8 cellular contexts compared by ENCODE assay signal in genomic region chr3:86563358-86563970, GRCh38.
DNase-seq lines count a peak whose midpoint lies in the region; ATAC-seq, FAIRE-seq and TF ChIP-seq lines count a peak whose summit lies in the region.

No MANE protein-coding gene starts in this region.

- TF ChIP-seq RAD21 in neural cell (conservative IDR thresholded peaks at IDR 0.05), result peak; percentile 80

- no peaks in the 10 kb centered on the region for H3K36me3 ChIP-seq in neural cell (ENCODE audit: insufficient read depth, low read length)

- H3K4me3 Mint-ChIP-seq in activated CD4-positive, alpha-beta T cell treated with anti-CD3 and anti-CD28 coated beads, Interleukin-2, amount 10 ng/mL, durations not matched to agents 24 days and 14 days, result no peak overlapping the region

- no peaks in the 10 kb centered on the region for H3K36me3 Mint-ChIP-seq in activated CD4-positive, alpha-beta T cell treated with anti-CD3 and anti-CD28 coated beads, Interleukin-2, amount 10 ng/mL, durations not matched to agents 24 days and 14 days (ENCODE audit: low read depth)

- H3K27ac Mint-ChIP-seq in activated CD4-positive, alpha-beta T cell treated with anti-CD3 and anti-CD28 coated beads, Interleukin-2, amount 10 ng/mL, durations not matched to agents 24 days and 14 days, result no peak overlapping the region

- H3K9ac ChIP-seq in neural cell (ENCODE audit: low read length), result no peak overlapping the region

- no peaks in the 10 kb centered on the region for H3K9me2 ChIP-seq in neural cell (ENCODE audit: insufficient read depth, low read length)

- no peaks in the 10 kb centered on the region for H3K27me3 ChIP-seq in neural cell (ENCODE audit: insufficient read depth, low read depth, low read length)

- peak; percentile 21 for FAIRE-seq in colon (lab: Jason Lieb, UNC)

- peak; percentile 66 for DNase-seq in DMS 273 (lab: John Stamatoyannopoulos, UW; ENCODE audit: unreplicated experiment)
- DNase-seq in DMS 273 treated with DMSO at 0.1 percent for 48 hours (lab: John Stamatoyannopoulos, UW), result no peak
- DNase-seq in NCI-H748 treated with DMSO at 0.1 percent for 48 hours (lab: John Stamatoyannopoulos, UW), result peak; percentile 30
- no peak for DNase-seq in effector CD4-positive, alpha-beta T cell
- DNase-seq in activated CD4-positive, alpha-beta T cell treated with anti-CD3 and anti-CD28 coated beads, Interleukin-2, amount 10 ng/mL, durations not matched to agents 24 days and 14 days, result no peak

- peak; percentile 78 for TF ChIP-seq CTCF in neural cell (IDR thresholded peaks at IDR 0.05; ENCODE audit: poor library complexity, severe bottlenecking)

- H3K79me2 ChIP-seq in neural cell (replicated peaks; ENCODE audit: insufficient read depth, low read length), result no peaks in the 10 kb centered on the region

- no peaks in the 10 kb centered on the region for H3K4me1 Mint-ChIP-seq in activated CD4-positive, alpha-beta T cell treated with anti-CD3 and anti-CD28 coated beads, Interleukin-2, amount 10 ng/mL, durations not matched to agents 24 days and 14 days

- H3K4me3 ChIP-seq in neural cell (ENCODE audit: low read length), result no peak overlapping the region

- H3K27me3 Mint-ChIP-seq in activated CD4-positive, alpha-beta T cell treated with anti-CD3 and anti-CD28 coated beads, Interleukin-2, amount 10 ng/mL, durations not matched to agents 24 days and 14 days, result no peaks in the 10 kb centered on the region

- peak; percentile 63 for ATAC-seq in HG03095 (IDR thresholded peaks at IDR 0.05; ENCODE audit: unreplicated experiment)

- H3K9me3 ChIP-seq in neural cell (ENCODE audit: low read length), result no peaks in the 10 kb centered on the region

- no peak overlapping the region for H3K4me2 ChIP-seq in neural cell (ENCODE audit: low read length)

- no peaks in the 10 kb centered on the region for H3F3A ChIP-seq in neural cell (ENCODE audit: insufficient read depth, low read length, poor library complexity, severe bottlenecking)

- intact Hi-C loops in activated CD4-positive, alpha-beta T cell treated with anti-CD3 and anti-CD28 coated beads, Interleukin-2, amount 10 ng/mL, durations not matched to agents 24 days and 14 days (cut with micrococcal nuclease), result no loop called here

- no peak for TF ChIP-seq EP300 in neural cell (conservative IDR thresholded peaks at IDR 0.05; ENCODE audit: poor library complexity, severe bottlenecking)

- no peaks in the 10 kb centered on the region for H4K20me1 ChIP-seq in neural cell (ENCODE audit: insufficient read depth)

- no peaks in the 10 kb centered on the region for H3K9me3 Mint-ChIP-seq in activated CD4-positive, alpha-beta T cell treated with anti-CD3 and anti-CD28 coated beads, Interleukin-2, amount 10 ng/mL, durations not matched to agents 24 days and 14 days

- no peak overlapping the region for H3K27ac ChIP-seq in neural cell (ENCODE audit: low read length)

- H2AFZ ChIP-seq in neural cell (ENCODE audit: low read depth, low read length), result no peak overlapping the region

TF ChIP-seq in neural cell, 6 proteins besides CTCF, POLR2A, EP300 and RAD21:
- TF ChIP-seq SMC3 (conservative IDR thresholded peaks at IDR 0.05; ENCODE audit: poor library complexity) (peak; percentile 72), POLR2AphosphoS5 (IDR thresholded peaks at IDR 0.05) (no peak)
TF ChIP-seq in neural cell: peak in this region for 1.

Comparison
In these comparisons a context has a peak if more than half of its experiments do, and no peak if none do; other contexts are left out.
1. DNase-seq: peak in DMS 273 (single experiment) and NCI-H748 treated with DMSO at 0.1 percent for 48 hours (single experiment); none in DMS 273 treated with DMSO at 0.1 percent for 48 hours (single experiment), effector CD4-positive, alpha-beta T cell (single experiment) and activated CD4-positive, alpha-beta T cell treated with anti-CD3 and anti-CD28 coated beads, Interleukin-2, amount 10 ng/mL, durations not matched to agents 24 days and 14 days (single experiment).